In the genomic region with DNA sequence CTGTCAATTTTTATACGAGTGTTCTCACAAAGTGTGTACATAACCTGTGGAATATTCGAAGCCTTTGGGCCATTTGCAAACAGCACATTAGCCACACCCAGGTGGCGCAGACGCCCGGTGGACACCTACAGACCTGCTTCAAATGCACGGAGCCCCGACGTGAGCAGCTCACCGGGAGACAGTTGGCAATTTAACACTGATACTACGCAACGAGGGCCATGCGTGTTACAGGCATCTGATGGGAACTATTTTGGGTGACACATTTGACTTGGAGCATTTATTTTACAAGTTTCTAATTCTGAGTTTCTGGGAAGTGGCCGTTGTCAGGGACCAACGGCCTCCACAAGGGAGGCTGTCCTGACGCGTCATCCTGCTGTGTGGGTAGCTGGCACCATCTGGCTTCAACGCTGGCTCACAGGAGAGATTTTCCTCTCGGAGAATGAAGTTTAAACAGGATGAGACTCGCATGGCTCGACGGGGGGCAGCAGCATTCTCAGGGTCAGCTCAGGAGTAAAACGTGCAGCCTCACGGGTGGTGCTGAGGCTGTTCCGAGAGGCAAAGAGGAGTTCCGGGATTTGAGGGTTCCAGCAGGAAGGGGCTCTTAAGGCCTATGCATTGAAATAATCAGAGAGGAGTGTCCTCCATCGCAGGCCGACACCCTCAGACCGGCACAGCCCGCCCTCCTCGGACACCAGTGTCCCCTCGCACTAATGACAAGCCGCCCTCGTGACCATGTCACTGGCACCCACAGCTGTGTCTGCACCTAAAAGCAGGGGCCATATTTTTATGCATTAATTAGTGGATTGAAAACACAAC, we compare ENCODE assay signal across 17 cellular contexts.
A peak's percentile ranks its signal among the peaks of the same experiment; 100 is the strongest.
DNase-seq lines count a peak whose midpoint lies in the region; ATAC-seq and TF ChIP-seq lines count a peak whose summit lies in the region.
"Had no signal": no experiment of that assay in that cellular context is flagged by ENCODE, and none has a peak within 500 bp of the region (broad histone marks: within the 10 kb centered on the region; RNA-seq: fewer than 3 reads in every experiment).

No MANE protein-coding gene starts in this region.

- H3K27me3 Mint-ChIP-seq in activated CD4-positive, alpha-beta T cell treated with anti-CD3 and anti-CD28 coated beads for 36 hours = peaks cover 4% of the 10 kb centered on the region
- peaks cover 6% of the 10 kb centered on the region for H3K27me3 Mint-ChIP-seq in activated CD4-positive, alpha-beta T cell treated with anti-CD3 and anti-CD28 coated beads, Interleukin-2, amount 10 ng/mL, durations not matched to agents 24 days and 14 days
- H3K27me3 Mint-ChIP-seq: stimulated activated naive CD8-positive, alpha-beta T cell treated with anti-CD3 and anti-CD28 coated beads, Interleukin-15, Interleukin-2, amounts not matched to agents 100 ng/mL and 50 ng/mL, for 24 hours had no signal

- TF ChIP-seq CTCF in right atrium auricular region (IDR thresholded peaks at IDR 0.05) = no peak
- TF ChIP-seq CTCF in spleen (IDR thresholded peaks at IDR 0.05 in 8 of 11, conservative IDR thresholded peaks at IDR 0.05 in 3 of 11) = no peak
- no peak for TF ChIP-seq CTCF in ascending aorta (IDR thresholded peaks at IDR 0.05)

- H3K4me3 ChIP-seq in right atrium auricular region (no peak overlapping the region), spleen (no peak overlapping the region), ascending aorta (no peak overlapping the region)
- H3K4me3 ChIP-seq: psoas muscle, vagina had no signal

- ATAC-seq in activated CD4-positive, alpha-beta T cell treated with anti-CD3 and anti-CD28 coated beads for 36 hours = no peak
- no peak for ATAC-seq in GM21825 (IDR thresholded peaks at IDR 0.05; ENCODE audit: unreplicated experiment)
- ATAC-seq: psoas muscle had no signal

- H3K36me3 ChIP-seq in right atrium auricular region (no peaks in the 10 kb centered on the region), spleen (no peaks in the 10 kb centered on the region), ascending aorta (no peaks in the 10 kb centered on the region)
- H3K36me3 ChIP-seq: vagina had no signal

- CTCF ChIA-PET in activated CD4-positive, alpha-beta T cell treated with anti-CD3 and anti-CD28 coated beads for 36 hours (lab: Charles Lee) = no interaction called here

- H3K27me3 ChIP-seq in right atrium auricular region (no peaks in the 10 kb centered on the region), spleen (replicated peaks in 1 of 7) (peaks cover 0 to 21% (median 0%) of the 10 kb centered on the region in 7 donors), ascending aorta (no peaks in the 10 kb centered on the region)
- H3K27me3 ChIP-seq: vagina had no signal

- H3K27ac Mint-ChIP-seq in activated CD4-positive, alpha-beta T cell treated with anti-CD3 and anti-CD28 coated beads for 36 hours = peak overlapping the region; percentile 24
- H3K27ac Mint-ChIP-seq in activated CD4-positive, alpha-beta T cell treated with anti-CD3 and anti-CD28 coated beads, Interleukin-2, amount 10 ng/mL, durations not matched to agents 24 days and 14 days = no peak overlapping the region

- H3K4me3 Mint-ChIP-seq in activated CD4-positive, alpha-beta T cell treated with anti-CD3 and anti-CD28 coated beads for 36 hours = no peak overlapping the region
- H3K4me3 Mint-ChIP-seq in activated CD4-positive, alpha-beta T cell treated with anti-CD3 and anti-CD28 coated beads, Interleukin-2, amount 10 ng/mL, durations not matched to agents 24 days and 14 days = no peak overlapping the region
- H3K4me3 Mint-ChIP-seq: stimulated activated naive CD8-positive, alpha-beta T cell treated with anti-CD3 and anti-CD28 coated beads, Interleukin-15, Interleukin-2, amounts not matched to agents 100 ng/mL and 50 ng/mL, for 24 hours had no signal

- H3K4me1 ChIP-seq in right atrium auricular region (no peaks in the 10 kb centered on the region), spleen (peaks cover 2 to 7% (median 5%) of the 10 kb centered on the region in 6 donors), ascending aorta (no peaks in the 10 kb centered on the region)
- H3K4me1 ChIP-seq: vagina had no signal

- H3K27ac ChIP-seq in right atrium auricular region = no peak overlapping the region
- no peak overlapping the region for H3K27ac ChIP-seq in spleen
- H3K27ac ChIP-seq in ascending aorta = no peak overlapping the region
- H3K27ac ChIP-seq: C4-2B, psoas muscle, vagina had no signal

- peaks cover 3% of the 10 kb centered on the region for H3K9me3 Mint-ChIP-seq in activated CD4-positive, alpha-beta T cell treated with anti-CD3 and anti-CD28 coated beads for 36 hours (ENCODE audit: low read depth)
- H3K9me3 Mint-ChIP-seq in activated CD4-positive, alpha-beta T cell treated with anti-CD3 and anti-CD28 coated beads, Interleukin-2, amount 10 ng/mL, durations not matched to agents 24 days and 14 days = peaks cover 5% of the 10 kb centered on the region
- H3K9me3 Mint-ChIP-seq: stimulated activated naive CD8-positive, alpha-beta T cell treated with anti-CD3 and anti-CD28 coated beads, Interleukin-15, Interleukin-2, amounts not matched to agents 100 ng/mL and 50 ng/mL, for 24 hours had no signal

- H3K36me3 Mint-ChIP-seq in activated CD4-positive, alpha-beta T cell treated with anti-CD3 and anti-CD28 coated beads for 36 hours (ENCODE audit: low read depth) = no peaks in the 10 kb centered on the region
- no peaks in the 10 kb centered on the region for H3K36me3 Mint-ChIP-seq in activated CD4-positive, alpha-beta T cell treated with anti-CD3 and anti-CD28 coated beads, Interleukin-2, amount 10 ng/mL, durations not matched to agents 24 days and 14 days (ENCODE audit: low read depth)
- H3K36me3 Mint-ChIP-seq: naive B cell had no signal

- peaks cover 9% of the 10 kb centered on the region for H3K4me1 Mint-ChIP-seq in activated CD4-positive, alpha-beta T cell treated with anti-CD3 and anti-CD28 coated beads for 36 hours
- peaks cover 27% of the 10 kb centered on the region for H3K4me1 Mint-ChIP-seq in activated CD4-positive, alpha-beta T cell treated with anti-CD3 and anti-CD28 coated beads, Interleukin-2, amount 10 ng/mL, durations not matched to agents 24 days and 14 days

- H3K9me3 ChIP-seq in right atrium auricular region = no peaks in the 10 kb centered on the region
- no peaks in the 10 kb centered on the region for H3K9me3 ChIP-seq in spleen
- H3K9me3 ChIP-seq in ascending aorta = no peaks in the 10 kb centered on the region
- H3K9me3 ChIP-seq: psoas muscle, vagina had no signal

- 86 to 91% (median 88%) methylated on average over 32 to 33 of the region's 33 CpGs for WGBS in spleen, 5 donors

- no peak for TF ChIP-seq POLR2A in spleen (IDR thresholded peaks at IDR 0.05)

- intact Hi-C loops in activated CD4-positive, alpha-beta T cell treated with anti-CD3 and anti-CD28 coated beads for 36 hours (cut with DNase I, micrococcal nuclease) = no loop called here
- intact Hi-C loops in activated CD4-positive, alpha-beta T cell treated with anti-CD3 and anti-CD28 coated beads, Interleukin-2, amount 10 ng/mL, durations not matched to agents 24 days and 14 days (cut with micrococcal nuclease) = no loop called here
- intact Hi-C loops in spleen (cut with DNase I; ENCODE audit: low total_unique reads) (no loop called here), ascending aorta (cut with DNase I) (no loop called here)

- POLR2A ChIA-PET in activated CD4-positive, alpha-beta T cell treated with anti-CD3 and anti-CD28 coated beads for 36 hours (lab: Charles Lee) = no interaction called here

- DNase-seq in activated CD4-positive, alpha-beta T cell treated with anti-CD3 and anti-CD28 coated beads for 36 hours = no peak
- DNase-seq in activated CD4-positive, alpha-beta T cell treated with anti-CD3 and anti-CD28 coated beads, Interleukin-2, amount 10 ng/mL, durations not matched to agents 24 days and 14 days = no peak
- DNase-seq in NCI-H2171 treated with DMSO at 0.1 percent for 48 hours (lab: John Stamatoyannopoulos, UW) (peak; percentile 77), right atrium auricular region (ENCODE audit: low spot score) (peak; percentile 54), spleen (peak; percentile 51), ascending aorta (ENCODE audit: low spot score in 2 of 2) (no peak), HPDE6-E6E7 (ENCODE audit: extremely low spot score) (no peak)
- DNase-seq: activated CD4-positive, alpha-beta T cell treated with anti-CD3 and anti-CD28 coated beads for 4 hours; naive B cell; NCI-H1105; psoas muscle; SIG-M5; T-helper 2 cell had no signal

Comparison
In these comparisons a context has a peak if more than half of its experiments do, and no peak if none do; other contexts are left out.
1. DNase-seq: peak in NCI-H2171 treated with DMSO at 0.1 percent for 48 hours (single experiment), right atrium auricular region (single experiment) and spleen (single experiment); none in activated CD4-positive, alpha-beta T cell treated with anti-CD3 and anti-CD28 coated beads for 36 hours (single experiment), activated CD4-positive, alpha-beta T cell treated with anti-CD3 and anti-CD28 coated beads, Interleukin-2, amount 10 ng/mL, durations not matched to agents 24 days and 14 days (single experiment), ascending aorta (0 of 2) and HPDE6-E6E7 (single experiment).